Comparison of ENCODE assay signal across 1 cellular context in the genomic region with DNA sequence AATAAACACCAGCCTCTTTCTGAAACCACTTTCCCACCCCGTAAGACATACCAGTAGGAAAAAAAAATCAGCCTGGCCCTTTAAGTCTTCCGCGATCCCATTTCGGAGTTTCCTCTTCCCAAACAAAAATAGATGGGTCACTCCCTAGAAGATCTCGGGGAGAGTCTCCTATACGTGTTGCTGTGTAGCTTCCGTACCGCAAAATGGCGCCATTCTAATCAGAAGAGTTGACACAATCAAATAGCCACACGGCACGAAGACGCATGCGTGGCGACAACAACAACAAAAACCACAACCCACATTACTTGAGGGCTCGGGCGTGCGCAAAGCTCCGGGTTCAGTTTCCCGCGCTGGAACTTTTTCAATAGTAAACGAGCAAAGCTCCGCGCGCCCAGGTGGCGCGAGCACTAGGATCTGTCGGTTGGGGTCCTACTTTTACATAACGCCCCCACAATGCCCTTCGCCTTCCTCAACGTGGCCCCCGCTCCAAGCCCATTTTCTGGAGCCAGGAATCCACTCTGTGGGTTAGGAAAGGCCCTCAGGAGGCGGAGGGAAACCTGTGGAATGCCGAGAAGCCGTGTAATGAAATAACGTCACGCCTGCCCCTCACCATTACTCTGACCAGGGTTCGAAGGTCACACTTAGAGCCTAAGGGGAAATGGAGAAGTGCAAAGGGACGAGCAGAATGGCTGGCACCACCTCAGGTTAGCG.
A peak's percentile ranks its signal among the peaks of the same experiment; 100 is the strongest.
TF ChIP-seq lines count a peak whose summit lies in the region.

A gene (minus strand): TSS at position 208 of the 711 bp plus-strand sequence. CDS start 519 bp downstream, outside the sequence.

TF ChIP-seq in HepG2, 621 proteins besides CTCF, POLR2A, EP300 and RAD21 (continued from another document and continues in another):
- TF ChIP-seq HOXA9 (CRISPR knock-in tag; IDR thresholded peaks at IDR 0.05; ENCODE audit: borderline replicate concordance) (no peak), U2AF1 (optimal IDR thresholded peaks at IDR 0.05; ENCODE audit: low read depth, low read length) (peak; percentile 26), GABPA (IDR thresholded peaks at IDR 0.05; ENCODE audit: low read depth, low read length) (no peak), GABPA (CRISPR knock-in tag; IDR thresholded peaks at IDR 0.05; ENCODE audit: low read depth) (peak; percentile 63), PHF20 (CRISPR knock-in tag; IDR thresholded peaks at IDR 0.05) (no peak), JUN (CRISPR knock-in tag; IDR thresholded peaks at IDR 0.05) (no peak), ZNF33A (CRISPR knock-in tag; IDR thresholded peaks at IDR 0.05; ENCODE audit: borderline replicate concordance) (peak; percentile 17; the same call in 1 of the 2 replicates), NFE2L1 (CRISPR knock-in tag; IDR thresholded peaks at IDR 0.05; ENCODE audit: borderline replicate concordance) (no peak), ZKSCAN5 (CRISPR knock-in tag; IDR thresholded peaks at IDR 0.05) (no peak; the same call in 1 of the 2 replicates), SNAPC2 (CRISPR knock-in tag; IDR thresholded peaks at IDR 0.05) (no peak; the same call in none of the 2 replicates), ZNF747 (CRISPR knock-in tag; IDR thresholded peaks at IDR 0.05; ENCODE audit: borderline replicate concordance) (peak; percentile 55; the same call in 1 of the 2 replicates), ZEB1 (IDR thresholded peaks at IDR 0.05; ENCODE audit: insufficient replicate concordance, low read depth) (peak; percentile 39), ZNF143 (CRISPR knock-in tag; IDR thresholded peaks at IDR 0.05) (peak; percentile 68), ZNF891 (CRISPR knock-in tag; IDR thresholded peaks at IDR 0.05) (no peak; the same call in 1 of the 2 replicates), ZNF343 (CRISPR knock-in tag; IDR thresholded peaks at IDR 0.05) (no peak), ETV6 (CRISPR knock-in tag; conservative IDR thresholded peaks at IDR 0.05) (peak; percentile 62; the same call in 1 of the 2 replicates), HNRNPL (IDR thresholded peaks at IDR 0.05; ENCODE audit: low read depth, low read length) (no peak), ZNF572 (CRISPR knock-in tag; IDR thresholded peaks at IDR 0.05) (no peak), NCOR1 (IDR thresholded peaks at IDR 0.05; ENCODE audit: borderline replicate concordance, low read length) (peak; percentile 58; the same call in 1 of the 2 replicates), ZNF569 (CRISPR knock-in tag; IDR thresholded peaks at IDR 0.05; ENCODE audit: borderline replicate concordance) (peak; percentile 94; the same call in 1 of the 2 replicates), RFX3 (CRISPR knock-in tag; IDR thresholded peaks at IDR 0.05) (no peak), ZBTB8A (CRISPR knock-in tag; IDR thresholded peaks at IDR 0.05; ENCODE audit: borderline replicate concordance, low read depth) (no peak), ZFP82 (CRISPR knock-in tag; IDR thresholded peaks at IDR 0.05; ENCODE audit: borderline replicate concordance) (peak; percentile 90)
- TF ChIP-seq, protein P1, sequence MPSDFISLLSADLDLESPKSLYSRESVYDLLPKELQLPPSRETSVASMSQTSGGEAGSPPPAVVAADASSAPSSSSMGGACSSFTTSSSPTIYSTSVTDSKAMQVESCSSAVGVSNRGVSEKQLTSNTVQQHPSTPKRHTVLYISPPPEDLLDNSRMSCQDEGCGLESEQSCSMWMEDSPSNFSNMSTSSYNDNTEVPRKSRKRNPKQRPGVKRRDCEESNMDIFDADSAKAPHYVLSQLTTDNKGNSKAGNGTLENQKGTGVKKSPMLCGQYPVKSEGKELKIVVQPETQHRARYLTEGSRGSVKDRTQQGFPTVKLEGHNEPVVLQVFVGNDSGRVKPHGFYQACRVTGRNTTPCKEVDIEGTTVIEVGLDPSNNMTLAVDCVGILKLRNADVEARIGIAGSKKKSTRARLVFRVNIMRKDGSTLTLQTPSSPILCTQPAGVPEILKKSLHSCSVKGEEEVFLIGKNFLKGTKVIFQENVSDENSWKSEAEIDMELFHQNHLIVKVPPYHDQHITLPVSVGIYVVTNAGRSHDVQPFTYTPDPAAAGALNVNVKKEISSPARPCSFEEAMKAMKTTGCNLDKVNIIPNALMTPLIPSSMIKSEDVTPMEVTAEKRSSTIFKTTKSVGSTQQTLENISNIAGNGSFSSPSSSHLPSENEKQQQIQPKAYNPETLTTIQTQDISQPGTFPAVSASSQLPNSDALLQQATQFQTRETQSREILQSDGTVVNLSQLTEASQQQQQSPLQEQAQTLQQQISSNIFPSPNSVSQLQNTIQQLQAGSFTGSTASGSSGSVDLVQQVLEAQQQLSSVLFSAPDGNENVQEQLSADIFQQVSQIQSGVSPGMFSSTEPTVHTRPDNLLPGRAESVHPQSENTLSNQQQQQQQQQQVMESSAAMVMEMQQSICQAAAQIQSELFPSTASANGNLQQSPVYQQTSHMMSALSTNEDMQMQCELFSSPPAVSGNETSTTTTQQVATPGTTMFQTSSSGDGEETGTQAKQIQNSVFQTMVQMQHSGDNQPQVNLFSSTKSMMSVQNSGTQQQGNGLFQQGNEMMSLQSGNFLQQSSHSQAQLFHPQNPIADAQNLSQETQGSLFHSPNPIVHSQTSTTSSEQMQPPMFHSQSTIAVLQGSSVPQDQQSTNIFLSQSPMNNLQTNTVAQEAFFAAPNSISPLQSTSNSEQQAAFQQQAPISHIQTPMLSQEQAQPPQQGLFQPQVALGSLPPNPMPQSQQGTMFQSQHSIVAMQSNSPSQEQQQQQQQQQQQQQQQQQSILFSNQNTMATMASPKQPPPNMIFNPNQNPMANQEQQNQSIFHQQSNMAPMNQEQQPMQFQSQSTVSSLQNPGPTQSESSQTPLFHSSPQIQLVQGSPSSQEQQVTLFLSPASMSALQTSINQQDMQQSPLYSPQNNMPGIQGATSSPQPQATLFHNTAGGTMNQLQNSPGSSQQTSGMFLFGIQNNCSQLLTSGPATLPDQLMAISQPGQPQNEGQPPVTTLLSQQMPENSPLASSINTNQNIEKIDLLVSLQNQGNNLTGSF (CRISPR knock-in tag; IDR thresholded peaks at IDR 0.05): peak; percentile 80; the same call in 1 of the 2 replicates
- TF ChIP-seq, protein P2, sequence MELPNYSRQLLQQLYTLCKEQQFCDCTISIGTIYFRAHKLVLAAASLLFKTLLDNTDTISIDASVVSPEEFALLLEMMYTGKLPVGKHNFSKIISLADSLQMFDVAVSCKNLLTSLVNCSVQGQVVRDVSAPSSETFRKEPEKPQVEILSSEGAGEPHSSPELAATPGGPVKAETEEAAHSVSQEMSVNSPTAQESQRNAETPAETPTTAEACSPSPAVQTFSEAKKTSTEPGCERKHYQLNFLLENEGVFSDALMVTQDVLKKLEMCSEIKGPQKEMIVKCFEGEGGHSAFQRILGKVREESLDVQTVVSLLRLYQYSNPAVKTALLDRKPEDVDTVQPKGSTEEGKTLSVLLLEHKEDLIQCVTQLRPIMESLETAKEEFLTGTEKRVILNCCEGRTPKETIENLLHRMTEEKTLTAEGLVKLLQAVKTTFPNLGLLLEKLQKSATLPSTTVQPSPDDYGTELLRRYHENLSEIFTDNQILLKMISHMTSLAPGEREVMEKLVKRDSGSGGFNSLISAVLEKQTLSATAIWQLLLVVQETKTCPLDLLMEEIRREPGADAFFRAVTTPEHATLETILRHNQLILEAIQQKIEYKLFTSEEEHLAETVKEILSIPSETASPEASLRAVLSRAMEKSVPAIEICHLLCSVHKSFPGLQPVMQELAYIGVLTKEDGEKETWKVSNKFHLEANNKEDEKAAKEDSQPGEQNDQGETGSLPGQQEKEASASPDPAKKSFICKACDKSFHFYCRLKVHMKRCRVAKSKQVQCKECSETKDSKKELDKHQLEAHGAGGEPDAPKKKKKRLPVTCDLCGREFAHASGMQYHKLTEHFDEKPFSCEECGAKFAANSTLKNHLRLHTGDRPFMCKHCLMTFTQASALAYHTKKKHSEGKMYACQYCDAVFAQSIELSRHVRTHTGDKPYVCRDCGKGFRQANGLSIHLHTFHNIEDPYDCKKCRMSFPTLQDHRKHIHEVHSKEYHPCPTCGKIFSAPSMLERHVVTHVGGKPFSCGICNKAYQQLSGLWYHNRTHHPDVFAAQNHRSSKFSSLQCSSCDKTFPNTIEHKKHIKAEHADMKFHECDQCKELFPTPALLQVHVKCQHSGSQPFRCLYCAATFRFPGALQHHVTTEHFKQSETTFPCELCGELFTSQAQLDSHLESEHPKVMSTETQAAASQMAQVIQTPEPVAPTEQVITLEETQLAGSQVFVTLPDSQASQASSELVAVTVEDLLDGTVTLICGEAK (IDR thresholded peaks at IDR 0.05): no peak
- TF ChIP-seq, protein P2 (CRISPR knock-in tag; IDR thresholded peaks at IDR 0.05): no peak; the same call in 1 of the 2 replicates
- TF ChIP-seq, protein P3, sequence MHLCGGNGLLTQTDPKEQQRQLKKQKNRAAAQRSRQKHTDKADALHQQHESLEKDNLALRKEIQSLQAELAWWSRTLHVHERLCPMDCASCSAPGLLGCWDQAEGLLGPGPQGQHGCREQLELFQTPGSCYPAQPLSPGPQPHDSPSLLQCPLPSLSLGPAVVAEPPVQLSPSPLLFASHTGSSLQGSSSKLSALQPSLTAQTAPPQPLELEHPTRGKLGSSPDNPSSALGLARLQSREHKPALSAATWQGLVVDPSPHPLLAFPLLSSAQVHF (CRISPR knock-in tag; IDR thresholded peaks at IDR 0.05): no peak
- TF ChIP-seq, protein P4, sequence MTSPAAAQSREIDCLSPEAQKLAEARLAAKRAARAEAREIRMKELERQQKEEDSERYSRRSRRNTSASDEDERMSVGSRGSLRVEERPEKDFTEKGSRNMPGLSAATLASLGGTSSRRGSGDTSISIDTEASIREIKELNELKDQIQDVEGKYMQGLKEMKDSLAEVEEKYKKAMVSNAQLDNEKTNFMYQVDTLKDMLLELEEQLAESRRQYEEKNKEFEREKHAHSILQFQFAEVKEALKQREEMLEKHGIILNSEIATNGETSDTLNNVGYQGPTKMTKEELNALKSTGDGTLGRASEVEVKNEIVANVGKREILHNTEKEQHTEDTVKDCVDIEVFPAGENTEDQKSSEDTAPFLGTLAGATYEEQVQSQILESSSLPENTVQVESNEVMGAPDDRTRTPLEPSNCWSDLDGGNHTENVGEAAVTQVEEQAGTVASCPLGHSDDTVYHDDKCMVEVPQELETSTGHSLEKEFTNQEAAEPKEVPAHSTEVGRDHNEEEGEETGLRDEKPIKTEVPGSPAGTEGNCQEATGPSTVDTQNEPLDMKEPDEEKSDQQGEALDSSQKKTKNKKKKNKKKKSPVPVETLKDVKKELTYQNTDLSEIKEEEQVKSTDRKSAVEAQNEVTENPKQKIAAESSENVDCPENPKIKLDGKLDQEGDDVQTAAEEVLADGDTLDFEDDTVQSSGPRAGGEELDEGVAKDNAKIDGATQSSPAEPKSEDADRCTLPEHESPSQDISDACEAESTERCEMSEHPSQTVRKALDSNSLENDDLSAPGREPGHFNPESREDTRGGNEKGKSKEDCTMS (CRISPR knock-in tag; conservative IDR thresholded peaks at IDR 0.05): no peak
- TF ChIP-seq, protein P5, sequence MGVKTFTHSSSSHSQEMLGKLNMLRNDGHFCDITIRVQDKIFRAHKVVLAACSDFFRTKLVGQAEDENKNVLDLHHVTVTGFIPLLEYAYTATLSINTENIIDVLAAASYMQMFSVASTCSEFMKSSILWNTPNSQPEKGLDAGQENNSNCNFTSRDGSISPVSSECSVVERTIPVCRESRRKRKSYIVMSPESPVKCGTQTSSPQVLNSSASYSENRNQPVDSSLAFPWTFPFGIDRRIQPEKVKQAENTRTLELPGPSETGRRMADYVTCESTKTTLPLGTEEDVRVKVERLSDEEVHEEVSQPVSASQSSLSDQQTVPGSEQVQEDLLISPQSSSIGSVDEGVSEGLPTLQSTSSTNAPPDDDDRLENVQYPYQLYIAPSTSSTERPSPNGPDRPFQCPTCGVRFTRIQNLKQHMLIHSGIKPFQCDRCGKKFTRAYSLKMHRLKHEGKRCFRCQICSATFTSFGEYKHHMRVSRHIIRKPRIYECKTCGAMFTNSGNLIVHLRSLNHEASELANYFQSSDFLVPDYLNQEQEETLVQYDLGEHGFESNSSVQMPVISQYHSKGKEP (CRISPR knock-in tag; IDR thresholded peaks at IDR 0.05): no peak
- TF ChIP-seq, protein P6, sequence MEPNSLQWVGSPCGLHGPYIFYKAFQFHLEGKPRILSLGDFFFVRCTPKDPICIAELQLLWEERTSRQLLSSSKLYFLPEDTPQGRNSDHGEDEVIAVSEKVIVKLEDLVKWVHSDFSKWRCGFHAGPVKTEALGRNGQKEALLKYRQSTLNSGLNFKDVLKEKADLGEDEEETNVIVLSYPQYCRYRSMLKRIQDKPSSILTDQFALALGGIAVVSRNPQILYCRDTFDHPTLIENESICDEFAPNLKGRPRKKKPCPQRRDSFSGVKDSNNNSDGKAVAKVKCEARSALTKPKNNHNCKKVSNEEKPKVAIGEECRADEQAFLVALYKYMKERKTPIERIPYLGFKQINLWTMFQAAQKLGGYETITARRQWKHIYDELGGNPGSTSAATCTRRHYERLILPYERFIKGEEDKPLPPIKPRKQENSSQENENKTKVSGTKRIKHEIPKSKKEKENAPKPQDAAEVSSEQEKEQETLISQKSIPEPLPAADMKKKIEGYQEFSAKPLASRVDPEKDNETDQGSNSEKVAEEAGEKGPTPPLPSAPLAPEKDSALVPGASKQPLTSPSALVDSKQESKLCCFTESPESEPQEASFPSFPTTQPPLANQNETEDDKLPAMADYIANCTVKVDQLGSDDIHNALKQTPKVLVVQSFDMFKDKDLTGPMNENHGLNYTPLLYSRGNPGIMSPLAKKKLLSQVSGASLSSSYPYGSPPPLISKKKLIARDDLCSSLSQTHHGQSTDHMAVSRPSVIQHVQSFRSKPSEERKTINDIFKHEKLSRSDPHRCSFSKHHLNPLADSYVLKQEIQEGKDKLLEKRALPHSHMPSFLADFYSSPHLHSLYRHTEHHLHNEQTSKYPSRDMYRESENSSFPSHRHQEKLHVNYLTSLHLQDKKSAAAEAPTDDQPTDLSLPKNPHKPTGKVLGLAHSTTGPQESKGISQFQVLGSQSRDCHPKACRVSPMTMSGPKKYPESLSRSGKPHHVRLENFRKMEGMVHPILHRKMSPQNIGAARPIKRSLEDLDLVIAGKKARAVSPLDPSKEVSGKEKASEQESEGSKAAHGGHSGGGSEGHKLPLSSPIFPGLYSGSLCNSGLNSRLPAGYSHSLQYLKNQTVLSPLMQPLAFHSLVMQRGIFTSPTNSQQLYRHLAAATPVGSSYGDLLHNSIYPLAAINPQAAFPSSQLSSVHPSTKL (CRISPR knock-in tag; IDR thresholded peaks at IDR 0.05): no peak
